ENCODE assay signal across 21 cellular contexts in the genomic region with DNA sequence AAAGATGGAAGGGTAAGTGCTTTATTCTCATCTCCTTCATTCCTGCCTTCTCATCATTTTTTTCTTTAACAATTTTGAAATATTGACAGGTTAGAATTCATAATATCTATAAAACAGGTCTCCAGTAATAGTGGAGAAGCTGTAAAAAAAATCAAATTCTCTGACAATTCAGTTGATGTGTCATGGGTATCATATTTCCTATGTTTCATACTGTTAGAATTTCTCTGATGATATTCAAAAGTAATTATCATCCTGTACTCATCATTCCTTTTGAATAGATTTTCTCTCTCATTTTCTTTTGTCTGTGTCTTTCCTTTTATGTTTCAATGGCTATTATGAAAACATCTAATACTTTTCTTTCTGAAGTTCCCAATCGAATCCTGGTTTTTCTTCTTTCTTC.
A peak's percentile ranks its signal among the peaks of the same experiment; 100 is the strongest.
DNase-seq lines count a peak whose midpoint lies in the region; ATAC-seq and TF ChIP-seq lines count a peak whose summit lies in the region.
"Had no signal": no experiment of that assay in that cellular context is flagged by ENCODE, and none has a peak within 500 bp of the region (broad histone marks: within the 10 kb centered on the region; RNA-seq: fewer than 3 reads in every experiment).

No MANE protein-coding gene starts in this region.

- no peak for ATAC-seq in IMR-90 (ENCODE audit: low read depth)
- ATAC-seq in HG03439 (IDR thresholded peaks at IDR 0.05; ENCODE audit: unreplicated experiment), result no peak
- ATAC-seq: GM12878, HepG2 had no signal

- intact Hi-C loops in IMR-90 (cut with micrococcal nuclease), result no loop called here
- intact Hi-C loops in activated naive CD4-positive, alpha-beta T cell treated with anti-CD3 and anti-CD28 coated beads for 36 hours (cut with micrococcal nuclease), result no loop called here

- no peak overlapping the region for H2BK15ac ChIP-seq in IMR-90 (ENCODE audit: low read depth, low read length)

- TF ChIP-seq POLR2A in IMR-90 (IDR thresholded peaks at IDR 0.05; ENCODE audit: low read depth, low read length), result no peak

- H3K4me2 ChIP-seq in IMR-90 (ENCODE audit: low read depth, low read length), result no peak overlapping the region

- no peak overlapping the region for H3K18ac ChIP-seq in IMR-90 (ENCODE audit: low read depth, low read length)

- H4K91ac ChIP-seq in IMR-90 (ENCODE audit: insufficient read depth, low read depth, low read length), result no peak overlapping the region

- H3K14ac ChIP-seq in IMR-90 (replicated peaks; ENCODE audit: low read depth, low read length), result no peak overlapping the region

- no peaks in the 10 kb centered on the region for H3K4me1 ChIP-seq in IMR-90 (ENCODE audit: control insufficient read depth, insufficient read depth, low read length)

- H4K20me1 ChIP-seq in IMR-90 (ENCODE audit: insufficient read depth, low read length), result no peaks in the 10 kb centered on the region

- no peak overlapping the region for H2AK5ac ChIP-seq in IMR-90 (ENCODE audit: low read depth, low read length)

- H3K9ac ChIP-seq in IMR-90 (ENCODE audit: low read depth, low read length), result no peak overlapping the region

- H2AFZ ChIP-seq in IMR-90 (replicated peaks; ENCODE audit: low read length, poor library complexity), result no peak overlapping the region

- no peak overlapping the region for H3K23ac ChIP-seq in IMR-90 (ENCODE audit: low read depth, low read length)

- H3K4me1 Mint-ChIP-seq in activated naive CD4-positive, alpha-beta T cell treated with anti-CD3 and anti-CD28 coated beads for 36 hours (ENCODE audit: low read depth), result no peaks in the 10 kb centered on the region
- H3K4me1 Mint-ChIP-seq: CD8-positive, alpha-beta memory T cell had no signal

- no peaks in the 10 kb centered on the region for H3K9me3 Mint-ChIP-seq in activated naive CD4-positive, alpha-beta T cell treated with anti-CD3 and anti-CD28 coated beads for 36 hours

- H2BK20ac ChIP-seq in IMR-90 (ENCODE audit: low read depth, low read length), result no peak overlapping the region

- H3K36me3 ChIP-seq in IMR-90 (ENCODE audit: control insufficient read depth, insufficient read depth, low read length), result no peaks in the 10 kb centered on the region

- peak; percentile 2 for DNase-seq in AG08395 (ENCODE audit: low spot score)
- DNase-seq in EL, result peak; percentile 7
- DNase-seq in IMR-90, result peak; percentile 29
- DNase-seq in epithelial cell of esophagus (ENCODE audit: low read depth), result peak; percentile 22
- no peak for DNase-seq in NCI-H2107 treated with DMSO at 0.1 percent for 48 hours (lab: John Stamatoyannopoulos, UW; ENCODE audit: unreplicated experiment)
- DNase-seq in activated naive CD4-positive, alpha-beta T cell treated with anti-CD3 and anti-CD28 coated beads for 36 hours, result no peak
- no peak for DNase-seq in SIG-M5 (lab: John Stamatoyannopoulos, UW)
- DNase-seq: C1 segment of cervical spinal cord; CD8-positive, alpha-beta memory T cell; DMS79 treated with DMSO at 0.1 percent for 48 hours; GDM1; KG1; NCI-H1436; NCI-H2029; NCI-H510A; NCI-H748 treated with DMSO at 0.1 percent for 48 hours; NK-92 treated with Interleukin-12 subunit alpha and Interleukin-12 subunit beta, amount 100 ng/mL, for 24 hours; SHP77 treated with DMSO at 0.1 percent for 48 hours had no signal

- no TSS peak for BruUV-seq in IMR-90 (replicated peaks; lab: Mats Ljungman, UMichigan)

- no peak overlapping the region for H4K5ac ChIP-seq in IMR-90 (ENCODE audit: low read depth, low read length)

- in situ Hi-C loops in IMR-90 (cut with MboI; ENCODE audit: low sequenced_read_pairs), result no loop called here

- H3K9me3 ChIP-seq in IMR-90 (ENCODE audit: control insufficient read depth, insufficient read depth, low read length), result no peaks in the 10 kb centered on the region

- H3K4me3 ChIP-seq in IMR-90 (ENCODE audit: insufficient read depth, low read depth, low read length) (no peak overlapping the region), epithelial cell of esophagus (ENCODE audit: low read length) (no peak overlapping the region)
- H3K4me3 ChIP-seq: GM12878 had no signal

- no peak overlapping the region for H2BK120ac ChIP-seq in IMR-90 (ENCODE audit: low read depth, low read length)

- no peaks in the 10 kb centered on the region for H3K27me3 Mint-ChIP-seq in activated naive CD4-positive, alpha-beta T cell treated with anti-CD3 and anti-CD28 coated beads for 36 hours (ENCODE audit: low read depth)
- H3K27me3 Mint-ChIP-seq: CD8-positive, alpha-beta memory T cell had no signal

- H3K79me1 ChIP-seq in IMR-90 (ENCODE audit: low read depth in 1 of 2, low read length in 2 of 2), result no peaks in the 10 kb centered on the region

- POLR2A ChIA-PET in IMR-90 (lab: Charles Lee; ENCODE audit: unreplicated experiment), result no interaction called here

- dilution Hi-C loops in IMR-90 (cut with HindIII; ENCODE audit: low sequenced_read_pairs, unreplicated experiment), result no loop called here

- H4K8ac ChIP-seq in IMR-90 (ENCODE audit: low read depth in 2 of 2, low read length in 2 of 2), result no peak overlapping the region

- CTCF ChIA-PET in IMR-90 (lab: Yijun Ruan, JAX), result no interaction called here
- CTCF ChIA-PET in activated naive CD4-positive, alpha-beta T cell treated with anti-CD3 and anti-CD28 coated beads for 36 hours (lab: Charles Lee), result no interaction called here

- H3K27ac ChIP-seq in IMR-90 (ENCODE audit: insufficient read depth, low read length), result no peak overlapping the region

- H2AK9ac ChIP-seq in IMR-90 (replicated peaks; ENCODE audit: low read depth, low read length, poor library complexity), result no peak overlapping the region

- H3K27ac Mint-ChIP-seq in activated naive CD4-positive, alpha-beta T cell treated with anti-CD3 and anti-CD28 coated beads for 36 hours, result no peak overlapping the region
- H3K27ac Mint-ChIP-seq: CD8-positive, alpha-beta memory T cell had no signal

- no peak overlapping the region for H3K4ac ChIP-seq in IMR-90 (ENCODE audit: low read depth, low read length)

- no CpG with 5 or more reads among the region's 1 CpG for WGBS in IMR-90 (ENCODE audit: extremely low coverage in 2 of 2, insufficient read length in 1 of 2), 2 experiments

- TF ChIP-seq CTCF in IMR-90 (conservative IDR thresholded peaks at IDR 0.05; ENCODE audit: low read depth, low read length) (no peak), epithelial cell of esophagus (IDR thresholded peaks at IDR 0.05; ENCODE audit: insufficient read depth, low read depth, low read length, missing control alignments) (no peak)

- no peak overlapping the region for H3K4me3 Mint-ChIP-seq in activated naive CD4-positive, alpha-beta T cell treated with anti-CD3 and anti-CD28 coated beads for 36 hours
- H3K4me3 Mint-ChIP-seq: CD8-positive, alpha-beta memory T cell had no signal

- no peaks in the 10 kb centered on the region for H3K36me3 Mint-ChIP-seq in activated naive CD4-positive, alpha-beta T cell treated with anti-CD3 and anti-CD28 coated beads for 36 hours (ENCODE audit: low read depth)
- H3K36me3 Mint-ChIP-seq: CD8-positive, alpha-beta memory T cell had no signal

- no peak overlapping the region for H2BK5ac ChIP-seq in IMR-90 (ENCODE audit: low read depth, low read length, poor library complexity, severe bottlenecking)

- H3K27me3 ChIP-seq in IMR-90 (ENCODE audit: control insufficient read depth, insufficient read depth, low read length), result no peaks in the 10 kb centered on the region

- H3K9me1 ChIP-seq in IMR-90 (ENCODE audit: insufficient read depth, low read length), result no peaks in the 10 kb centered on the region

- TF ChIP-seq RAD21 in IMR-90 (IDR thresholded peaks at IDR 0.05; ENCODE audit: low read length), result no peak

- no peak overlapping the region for H3K56ac ChIP-seq in IMR-90 (ENCODE audit: extremely low read depth, insufficient read depth, low read length)

TF ChIP-seq in IMR-90, 13 proteins besides CTCF, POLR2A, EP300 and RAD21:
- no peak for TF ChIP-seq MAZ (IDR thresholded peaks at IDR 0.05; ENCODE audit: borderline replicate concordance, low read depth, low read length)
- no peak for TF ChIP-seq RCOR1 (IDR thresholded peaks at IDR 0.05; ENCODE audit: insufficient replicate concordance, low read length)
- no peak for TF ChIP-seq SMC3 (IDR thresholded peaks at IDR 0.05; ENCODE audit: low read depth, low read length)
- TF ChIP-seq NFE2L2 (IDR thresholded peaks at IDR 0.05; ENCODE audit: low read depth, low read length), result no peak
- no peak for TF ChIP-seq RFX5 (IDR thresholded peaks at IDR 0.05; ENCODE audit: low read depth, low read length)
- TF ChIP-seq CHD1 (IDR thresholded peaks at IDR 0.05; ENCODE audit: low read depth, low read length), result no peak
- TF ChIP-seq FOS (IDR thresholded peaks at IDR 0.05; ENCODE audit: low read depth, low read length), result no peak
- no peak for TF ChIP-seq MXI1 (IDR thresholded peaks at IDR 0.05; ENCODE audit: borderline replicate concordance, low read depth, low read length)
- TF ChIP-seq BHLHE40 (IDR thresholded peaks at IDR 0.05; ENCODE audit: low read depth, low read length), result no peak
- TF ChIP-seq, protein P1, sequence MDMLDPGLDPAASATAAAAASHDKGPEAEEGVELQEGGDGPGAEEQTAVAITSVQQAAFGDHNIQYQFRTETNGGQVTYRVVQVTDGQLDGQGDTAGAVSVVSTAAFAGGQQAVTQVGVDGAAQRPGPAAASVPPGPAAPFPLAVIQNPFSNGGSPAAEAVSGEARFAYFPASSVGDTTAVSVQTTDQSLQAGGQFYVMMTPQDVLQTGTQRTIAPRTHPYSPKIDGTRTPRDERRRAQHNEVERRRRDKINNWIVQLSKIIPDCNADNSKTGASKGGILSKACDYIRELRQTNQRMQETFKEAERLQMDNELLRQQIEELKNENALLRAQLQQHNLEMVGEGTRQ (IDR thresholded peaks at IDR 0.05; ENCODE audit: low read depth, low read length), result no peak
- TF ChIP-seq CEBPB (IDR thresholded peaks at IDR 0.05; ENCODE audit: low read depth, low read length), result no peak
- TF ChIP-seq MAFK (IDR thresholded peaks at IDR 0.05; ENCODE audit: low read depth, low read length), result no peak
- TF ChIP-seq, protein P2, sequence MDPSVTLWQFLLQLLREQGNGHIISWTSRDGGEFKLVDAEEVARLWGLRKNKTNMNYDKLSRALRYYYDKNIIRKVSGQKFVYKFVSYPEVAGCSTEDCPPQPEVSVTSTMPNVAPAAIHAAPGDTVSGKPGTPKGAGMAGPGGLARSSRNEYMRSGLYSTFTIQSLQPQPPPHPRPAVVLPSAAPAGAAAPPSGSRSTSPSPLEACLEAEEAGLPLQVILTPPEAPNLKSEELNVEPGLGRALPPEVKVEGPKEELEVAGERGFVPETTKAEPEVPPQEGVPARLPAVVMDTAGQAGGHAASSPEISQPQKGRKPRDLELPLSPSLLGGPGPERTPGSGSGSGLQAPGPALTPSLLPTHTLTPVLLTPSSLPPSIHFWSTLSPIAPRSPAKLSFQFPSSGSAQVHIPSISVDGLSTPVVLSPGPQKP (IDR thresholded peaks at IDR 0.05; ENCODE audit: borderline replicate concordance, low read depth, low read length), result no peak

Comparison
In these comparisons a context has a peak if more than half of its experiments do, and no peak if none do; other contexts are left out.
1. DNase-seq: peak in AG08395 (single experiment), EL (single experiment), IMR-90 (single experiment) and epithelial cell of esophagus (single experiment); none in NCI-H2107 treated with DMSO at 0.1 percent for 48 hours (single experiment), activated naive CD4-positive, alpha-beta T cell treated with anti-CD3 and anti-CD28 coated beads for 36 hours (single experiment) and SIG-M5 (single experiment).